ENCODE assay signal across 8 cellular contexts in genomic region chr1:94854458-94855306, GRCh38. TPM values are rescaled to one million over a fixed set of nuclear protein-coding genes. Genes with fewer than 3 reads are reported as not detected.
DNase-seq lines count a peak whose midpoint lies in the region; ATAC-seq and TF ChIP-seq lines count a peak whose summit lies in the region.

No MANE protein-coding gene starts in this region.

- peaks cover 4% of the 10 kb centered on the region for H3K79me1 ChIP-seq in trophoblast cell (ENCODE audit: low read length)

- H3K9ac ChIP-seq in trophoblast cell (ENCODE audit: low read length) = no peak overlapping the region

- no peak overlapping the region for H3K23ac ChIP-seq in trophoblast cell (ENCODE audit: low read length)

- no peak overlapping the region for H3K4ac ChIP-seq in trophoblast cell (ENCODE audit: low read depth, low read length)

- no peaks in the 10 kb centered on the region for H3K4me1 Mint-ChIP-seq in activated naive CD8-positive, alpha-beta T cell treated with anti-CD3 and anti-CD28 coated beads, Interleukin-2, amount 50 U/mL, for 24 hours
- H3K4me1 Mint-ChIP-seq in type B pancreatic cell (ENCODE audit: unreplicated experiment) = peaks cover 4% of the 10 kb centered on the region

- H3K4me1 ChIP-seq in heart right ventricle (peaks cover 0 to 45% (median 15%) of the 10 kb centered on the region in 9 donors), trophoblast cell (ENCODE audit: control insufficient read depth in 1 of 2, insufficient read depth in 2 of 2, low read length in 2 of 2) (peaks cover 6 to 11% of the 10 kb centered on the region in 2 experiments)

- H4K12ac ChIP-seq in trophoblast cell (ENCODE audit: low read depth, low read length) = no peak overlapping the region

- intact Hi-C loops in heart right ventricle (cut with DNase I) = loop anchor here (1.0 to 10.0 kb wide), 11 partner anchors 43 to 380 kb away; partner anchors contain the start of genes CNN3 (in 4 of the 10) and RWDD3 (in 3 of the 10)

- H2AK5ac ChIP-seq in trophoblast cell (ENCODE audit: low read length) = no peak overlapping the region

- H3K4me2 ChIP-seq in trophoblast cell (ENCODE audit: low read length) = peak overlapping the region; percentile 59

- H3K9me3 ChIP-seq in heart right ventricle (no peaks in the 10 kb centered on the region), trophoblast cell (ENCODE audit: insufficient read depth, low read depth, low read length) (no peaks in the 10 kb centered on the region)

- H4K8ac ChIP-seq in trophoblast cell (ENCODE audit: low read depth, low read length) = no peak overlapping the region

- peak overlapping the region; percentile 8 for H4K91ac ChIP-seq in trophoblast cell (ENCODE audit: low read depth, low read length)

- ATAC-seq in HG02571 (IDR thresholded peaks at IDR 0.05; ENCODE audit: unreplicated experiment) (peak; percentile 98), SK-N-SH treated with all-trans-retinoic acid at 6 μM for 48 hours (peak; percentile 93), heart right ventricle (peak; percentile 93 to 97 (median 95))
- peak; percentile 93 for ATAC-seq in activated naive CD8-positive, alpha-beta T cell treated with anti-CD3 and anti-CD28 coated beads, Interleukin-2, amount 50 U/mL, for 24 hours

- H3K36me3 ChIP-seq in heart right ventricle (no peaks in the 10 kb centered on the region), trophoblast cell (ENCODE audit: control insufficient read depth in 1 of 2, insufficient read depth in 2 of 2, low read length in 2 of 2) (no peaks in the 10 kb centered on the region)

- H3K4me3 ChIP-seq in heart right ventricle (peak overlapping the region in 9 of 10 donors; percentile 18 to 56 (median 50)), trophoblast cell (ENCODE audit: low read depth, low read length) (no peak overlapping the region)

- H3K4me3 Mint-ChIP-seq in activated naive CD8-positive, alpha-beta T cell treated with anti-CD3 and anti-CD28 coated beads, Interleukin-2, amount 50 U/mL, for 24 hours = no peak overlapping the region
- H3K4me3 Mint-ChIP-seq in type B pancreatic cell = no peak overlapping the region

- peak overlapping the region; percentile 40 for H3K14ac ChIP-seq in trophoblast cell (ENCODE audit: low read length)

- 14 to 16% methylated on average over 20 to 21 of the region's 21 CpGs for WGBS in heart right ventricle, 2 donors
- no CpG with 5 or more reads among the region's 21 CpGs for WGBS in trophoblast cell (ENCODE audit: extremely low coverage, insufficient coverage, insufficient read length)

- H2BK5ac ChIP-seq in trophoblast cell (ENCODE audit: low read depth, low read length, poor library complexity) = no peak overlapping the region

- peak overlapping the region; percentile 81 for H2BK12ac ChIP-seq in trophoblast cell (ENCODE audit: low read length)

- peak; percentile 92 for TF ChIP-seq CTCF in GM10248 (IDR thresholded peaks at IDR 0.05; ENCODE audit: control extremely low read depth, extremely low read depth, low read depth, missing control alignments)
- peak; percentile 81 to 98 (median 93) for TF ChIP-seq CTCF in heart right ventricle (IDR thresholded peaks at IDR 0.05)
- peak; percentile 91 for TF ChIP-seq CTCF in type B pancreatic cell (conservative IDR thresholded peaks at IDR 0.05)

- no peaks in the 10 kb centered on the region for H3K9me3 Mint-ChIP-seq in activated naive CD8-positive, alpha-beta T cell treated with anti-CD3 and anti-CD28 coated beads, Interleukin-2, amount 50 U/mL, for 24 hours
- H3K9me3 Mint-ChIP-seq in type B pancreatic cell = no peaks in the 10 kb centered on the region

- DNase-seq in GM10248 (ENCODE audit: extremely low spot score) (peak; percentile 87), NAMALWA (ENCODE audit: low spot score) (peak; percentile 88), heart right ventricle (peak; percentile 80 to 91), trophoblast cell (peak; percentile 83 to 93), type B pancreatic cell (ENCODE audit: extremely low spot score, unreplicated experiment) (peak; percentile 82)
- DNase-seq in activated naive CD8-positive, alpha-beta T cell treated with anti-CD3 and anti-CD28 coated beads, Interleukin-2, amount 50 U/mL, for 24 hours = peak; percentile 76

- POLR2A ChIA-PET in GM10248 (lab: Yijun Ruan, JAX) = interaction anchor here (0.9 kb wide), 1 partner anchor 189 kb away, joined by 4 read pairs; no protein-coding TSS in a partner anchor

- no peaks in the 10 kb centered on the region for H3K79me2 ChIP-seq in trophoblast cell (ENCODE audit: control insufficient read depth, insufficient read depth, low read length, poor library complexity)

- H3K27me3 Mint-ChIP-seq in activated naive CD8-positive, alpha-beta T cell treated with anti-CD3 and anti-CD28 coated beads, Interleukin-2, amount 50 U/mL, for 24 hours = peaks cover 2% of the 10 kb centered on the region
- no peaks in the 10 kb centered on the region for H3K27me3 Mint-ChIP-seq in type B pancreatic cell

- no peak overlapping the region for H3K27ac Mint-ChIP-seq in activated naive CD8-positive, alpha-beta T cell treated with anti-CD3 and anti-CD28 coated beads, Interleukin-2, amount 50 U/mL, for 24 hours
- H3K27ac Mint-ChIP-seq in type B pancreatic cell = no peak overlapping the region

- peak overlapping the region; percentile 6 for H2BK120ac ChIP-seq in trophoblast cell (ENCODE audit: insufficient read depth, low read length, poor library complexity)

- peak overlapping the region; percentile 14 to 81 (median 74) for H3K27ac ChIP-seq in heart right ventricle
- H3K27ac ChIP-seq in trophoblast cell (ENCODE audit: low read depth, low read length) = no peak overlapping the region

- no peak overlapping the region for H3K18ac ChIP-seq in trophoblast cell (ENCODE audit: low read length)

- H3K36me3 Mint-ChIP-seq in activated naive CD8-positive, alpha-beta T cell treated with anti-CD3 and anti-CD28 coated beads, Interleukin-2, amount 50 U/mL, for 24 hours (ENCODE audit: low read depth) = no peaks in the 10 kb centered on the region
- no peaks in the 10 kb centered on the region for H3K36me3 Mint-ChIP-seq in type B pancreatic cell

- H2AFZ ChIP-seq in trophoblast cell (ENCODE audit: insufficient read depth, low read length, poor library complexity) = no peak overlapping the region

- no peaks in the 10 kb centered on the region for H3K27me3 ChIP-seq in heart right ventricle
- H3K27me3 ChIP-seq in trophoblast cell (ENCODE audit: insufficient read depth, low read length) = no peaks in the 10 kb centered on the region

- CTCF ChIA-PET in GM10248 (lab: Yijun Ruan, JAX) = interaction anchor here (0.6 to 7.2 kb wide), 58 partner anchors 9 to 816 kb away, joined by 3 to 116 read pairs (median 4); partner anchors contain the start of genes ALG14 and RWDD3

TF ChIP-seq in SK-N-SH treated with all-trans-retinoic acid at 6 μM for 48 hours, 23 proteins besides CTCF, POLR2A, EP300 and RAD21:
- no peak for TF ChIP-seq SNAI2 (CRISPR knock-in tag; IDR thresholded peaks at IDR 0.05)
- TF ChIP-seq POU6F1 (CRISPR knock-in tag; IDR thresholded peaks at IDR 0.05; ENCODE audit: borderline replicate concordance, low read depth) = no peak
- no peak for TF ChIP-seq ZC3H10 (CRISPR knock-in tag; IDR thresholded peaks at IDR 0.05)
- TF ChIP-seq OSR1 (CRISPR knock-in tag; IDR thresholded peaks at IDR 0.05) = no peak
- TF ChIP-seq ARNTL (CRISPR knock-in tag; IDR thresholded peaks at IDR 0.05; ENCODE audit: borderline replicate concordance, low read depth) = no peak
- TF ChIP-seq ESRRG (CRISPR knock-in tag; IDR thresholded peaks at IDR 0.05) = no peak
- TF ChIP-seq TCF4 (CRISPR knock-in tag; IDR thresholded peaks at IDR 0.05; ENCODE audit: borderline replicate concordance) = no peak
- no peak for TF ChIP-seq BACH2 (CRISPR knock-in tag; IDR thresholded peaks at IDR 0.05; ENCODE audit: borderline replicate concordance)
- TF ChIP-seq GLIS3 (CRISPR knock-in tag; IDR thresholded peaks at IDR 0.05) = no peak
- TF ChIP-seq ZNF8 (CRISPR knock-in tag; IDR thresholded peaks at IDR 0.05) = no peak
- TF ChIP-seq TOX (CRISPR knock-in tag; IDR thresholded peaks at IDR 0.05; ENCODE audit: borderline replicate concordance) = no peak
- TF ChIP-seq ZNF70 (CRISPR knock-in tag; IDR thresholded peaks at IDR 0.05) = no peak
- TF ChIP-seq, protein P1, sequence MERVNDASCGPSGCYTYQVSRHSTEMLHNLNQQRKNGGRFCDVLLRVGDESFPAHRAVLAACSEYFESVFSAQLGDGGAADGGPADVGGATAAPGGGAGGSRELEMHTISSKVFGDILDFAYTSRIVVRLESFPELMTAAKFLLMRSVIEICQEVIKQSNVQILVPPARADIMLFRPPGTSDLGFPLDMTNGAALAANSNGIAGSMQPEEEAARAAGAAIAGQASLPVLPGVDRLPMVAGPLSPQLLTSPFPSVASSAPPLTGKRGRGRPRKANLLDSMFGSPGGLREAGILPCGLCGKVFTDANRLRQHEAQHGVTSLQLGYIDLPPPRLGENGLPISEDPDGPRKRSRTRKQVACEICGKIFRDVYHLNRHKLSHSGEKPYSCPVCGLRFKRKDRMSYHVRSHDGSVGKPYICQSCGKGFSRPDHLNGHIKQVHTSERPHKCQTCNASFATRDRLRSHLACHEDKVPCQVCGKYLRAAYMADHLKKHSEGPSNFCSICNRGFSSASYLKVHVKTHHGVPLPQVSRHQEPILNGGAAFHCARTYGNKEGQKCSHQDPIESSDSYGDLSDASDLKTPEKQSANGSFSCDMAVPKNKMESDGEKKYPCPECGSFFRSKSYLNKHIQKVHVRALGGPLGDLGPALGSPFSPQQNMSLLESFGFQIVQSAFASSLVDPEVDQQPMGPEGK (CRISPR knock-in tag; IDR thresholded peaks at IDR 0.05; ENCODE audit: borderline replicate concordance) = no peak
- TF ChIP-seq ZFP30 (CRISPR knock-in tag; IDR thresholded peaks at IDR 0.05) = no peak
TF ChIP-seq in SK-N-SH treated with all-trans-retinoic acid at 6 μM for 48 hours: peak in this region for 0.

RNA-seq across cellular contexts. Expression of gene SLC44A3, which starts 34.5 kb away (rescaled TPM):
- total RNA-seq in heart right ventricle = 1 to 10 TPM; 2.2 to 9.4 (median 6.3) TPM
- 1 to 10 TPM; 1.2 to 1.6 TPM for polyA plus RNA-seq in heart right ventricle
- 3.6 and 5.9 TPM in 2 replicates for polyA plus RNA-seq in trophoblast cell (2013)
- total RNA-seq in type B pancreatic cell (ENCODE audit: low replicate concordance) = 19.5 and 33.9 TPM in 2 replicates
